22 cellular contexts compared by ENCODE assay signal in genomic region chr4:19947349-19947748, GRCh38.
DNase-seq lines count a peak whose midpoint lies in the region; ATAC-seq, FAIRE-seq and TF ChIP-seq lines count a peak whose summit lies in the region.
"Had no signal": no experiment of that assay in that cellular context is flagged by ENCODE, and none has a peak within 500 bp of the region (broad histone marks: within the 10 kb centered on the region; RNA-seq: fewer than 3 reads in every experiment).

No MANE protein-coding gene starts in this region.

- TF ChIP-seq CTCF in foreskin fibroblast (IDR thresholded peaks at IDR 0.05; ENCODE audit: low read depth, low read length), result no peak

- no peak for FAIRE-seq in GM19239 (lab: Jason Lieb, UNC)
- FAIRE-seq: H1 had no signal

- H3K4me3 ChIP-seq in foreskin fibroblast (ENCODE audit: low read depth in 1 of 2, low read length in 2 of 2), result no peak overlapping the region
- H3K4me3 ChIP-seq: body of pancreas, PC-9, testis had no signal

- peak; percentile 66 for DNase-seq in AG08395 (ENCODE audit: low spot score)
- DNase-seq in H4 (ENCODE audit: low spot score), result peak; percentile 42
- peak; percentile 70 for DNase-seq in astrocyte of the hippocampus (ENCODE audit: low read depth, low spot score)
- DNase-seq in foreskin fibroblast, result peak; percentile 80 to 87
- DNase-seq in mesenteric fat pad (ENCODE audit: low spot score), result no peak
- no peak for DNase-seq in activated gamma-delta T cell treated with Interleukin-2 at 50 U/mL for 16 hours
- DNase-seq in GM19239 (ENCODE audit: insufficient read length, low spot score), result no peak
- DNase-seq: ACHN; activated CD4-positive, CD25-positive, alpha-beta regulatory T cell; activated CD8-positive, alpha-beta T cell treated with anti-CD3 and anti-CD28 coated beads for 36 hours; activated naive CD4-positive, alpha-beta T cell treated with anti-CD3 and anti-CD28 coated beads, Interleukin-2, amount 10 ng/mL, durations not matched to agents 7 days and 5 days; activated T-cell treated with anti-CD3 and anti-CD28 coated beads, Interleukin-2, amount 50 U/mL, for 24 hours; body of pancreas; DMS79; left colon; NCI-H187; NCI-H345; PC-9; SK-N-SH; testis had no signal

- ATAC-seq in HG03196 (IDR thresholded peaks at IDR 0.05; ENCODE audit: unreplicated experiment), result no peak
- ATAC-seq: activated CD8-positive, alpha-beta T cell treated with anti-CD3 and anti-CD28 coated beads for 36 hours; body of pancreas; left colon had no signal

Comparison
In these comparisons a context has a peak if more than half of its experiments do, and no peak if none do; other contexts are left out.
1. DNase-seq: peak in AG08395 (single experiment), H4 (single experiment), astrocyte of the hippocampus (single experiment) and foreskin fibroblast (2 of 2); none in mesenteric fat pad (single experiment), activated gamma-delta T cell treated with Interleukin-2 at 50 U/mL for 16 hours (single experiment) and GM19239 (single experiment).